In the genomic region with DNA sequence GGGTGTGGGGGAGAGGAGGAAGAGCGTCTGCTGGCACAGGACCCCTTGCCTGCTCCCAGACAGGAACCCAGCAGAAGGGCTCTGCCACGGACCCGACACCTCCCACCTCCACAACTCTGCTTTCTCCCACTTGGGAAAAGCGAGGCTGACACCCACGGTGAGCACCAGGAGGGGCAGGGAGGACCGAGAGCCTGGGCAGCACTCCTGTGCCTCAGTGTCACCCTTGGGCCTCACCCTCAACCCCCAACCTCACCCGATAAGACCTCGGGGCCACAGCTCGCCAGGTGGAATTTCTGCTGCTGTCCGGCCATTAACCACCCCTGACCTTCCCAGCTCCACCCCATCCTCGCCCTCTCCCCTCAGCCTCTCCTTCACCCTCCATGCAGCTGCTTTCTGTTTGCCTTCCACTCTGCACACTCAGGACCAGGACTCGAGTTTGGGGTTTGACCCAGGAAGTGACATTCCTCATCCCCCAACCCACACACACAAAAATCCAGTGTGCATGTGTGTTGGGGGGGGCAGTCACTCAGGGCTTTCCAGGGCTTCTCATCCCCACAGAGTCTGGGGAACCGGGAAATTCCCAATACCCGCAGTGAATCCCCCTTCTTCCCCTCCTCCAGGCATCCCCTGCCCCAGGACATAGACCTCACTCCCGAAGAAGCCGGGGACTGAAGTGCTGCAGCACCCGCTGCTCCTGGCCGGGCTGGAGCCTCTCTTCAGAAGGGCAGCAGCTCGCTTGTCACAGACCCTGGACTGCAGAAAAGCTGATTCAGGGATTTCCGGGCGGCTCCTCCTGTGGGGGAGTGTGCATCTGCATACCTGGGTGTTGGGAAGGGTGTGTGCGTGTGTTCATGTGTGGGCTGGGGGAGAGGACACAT, we compare ENCODE assay signal across 14 cellular contexts.
A peak's percentile ranks its signal among the peaks of the same experiment; 100 is the strongest.
DNase-seq lines count a peak whose midpoint lies in the region; ATAC-seq, FAIRE-seq and TF ChIP-seq lines count a peak whose summit lies in the region.
"Had no signal": no experiment of that assay in that cellular context is flagged by ENCODE, and none has a peak within 500 bp of the region (broad histone marks: within the 10 kb centered on the region; RNA-seq: fewer than 3 reads in every experiment).

No MANE protein-coding gene starts in this region.

- H3K27me3 ChIP-seq in endothelial cell of umbilical vein (ENCODE audit: control insufficient read depth in 2 of 2, insufficient read depth in 2 of 2, low read length in 2 of 2) = peaks cover 53 to 62% of the 10 kb centered on the region in 2 experiments
- H3K27me3 ChIP-seq in neuron (ENCODE audit: insufficient read depth, low read length) = peaks cover 63% of the 10 kb centered on the region

- dilution Hi-C loops in endothelial cell of umbilical vein (cut with MboI; ENCODE audit: extremely low pct_ligation_motif_present, low sequenced_read_pairs) = no loop called here

- H2AFZ ChIP-seq in endothelial cell of umbilical vein (ENCODE audit: low read depth, low read length) = no peak overlapping the region
- no peak overlapping the region for H2AFZ ChIP-seq in neuron (ENCODE audit: low read depth, low read length)

- intact Hi-C loops in endothelial cell of umbilical vein (cut with micrococcal nuclease) = no loop called here

- no peaks in the 10 kb centered on the region for H3K79me2 ChIP-seq in endothelial cell of umbilical vein (ENCODE audit: control insufficient read depth, insufficient read depth, low read length)

- no peak for TF ChIP-seq POLR2A in endothelial cell of umbilical vein (IDR thresholded peaks at IDR 0.05; ENCODE audit: low read depth, low read length)

- no peak overlapping the region for H3K27ac ChIP-seq in endothelial cell of umbilical vein (ENCODE audit: insufficient read depth, low read depth, low read length)

- FAIRE-seq in endothelial cell of umbilical vein (lab: Jason Lieb, UNC) = no peak

- BruUV-seq in endothelial cell of umbilical vein (replicated peaks; lab: Mats Ljungman, UMichigan) = no TSS peak

- no peak overlapping the region for H3K9ac ChIP-seq in endothelial cell of umbilical vein (replicated peaks; ENCODE audit: extremely low read depth, insufficient read depth, low read length)
- H3K9ac ChIP-seq: SK-N-SH had no signal

- H3K4me3 ChIP-seq in endothelial cell of umbilical vein (replicated peaks in 1 of 3; ENCODE audit: insufficient read depth in 1 of 3, low read depth in 1 of 3, low read length in 3 of 3) = no peak overlapping the region
- peak overlapping the region; percentile 44 for H3K4me3 ChIP-seq in neuron (ENCODE audit: low read length)

- H3K9me3 ChIP-seq in endothelial cell of umbilical vein (replicated peaks; ENCODE audit: control insufficient read depth, insufficient read depth, low read length) = no peaks in the 10 kb centered on the region
- no peaks in the 10 kb centered on the region for H3K9me3 ChIP-seq in neuron (ENCODE audit: low read length)
- H3K9me3 ChIP-seq: SK-N-SH had no signal

- H3K4me2 ChIP-seq in endothelial cell of umbilical vein (ENCODE audit: insufficient read depth, low read length) = no peak overlapping the region

- no peaks in the 10 kb centered on the region for H4K20me1 ChIP-seq in endothelial cell of umbilical vein (replicated peaks; ENCODE audit: control insufficient read depth, extremely low read depth, insufficient read depth, low read length)

- H3K9me1 ChIP-seq in endothelial cell of umbilical vein (replicated peaks; ENCODE audit: control insufficient read depth, extremely low read depth, insufficient read depth, low read length) = no peaks in the 10 kb centered on the region

- H3K4me1 ChIP-seq in endothelial cell of umbilical vein (ENCODE audit: control insufficient read depth, extremely low read depth, insufficient read depth, low read length) = no peaks in the 10 kb centered on the region
- H3K4me1 ChIP-seq in neuron (ENCODE audit: insufficient read depth, low read length) = peaks cover 40% of the 10 kb centered on the region

- ATAC-seq in esophagus mucosa = no peak

- peak; percentile 38 for DNase-seq in ELF-1 (ENCODE audit: low read depth, low spot score)
- peak; percentile 48 for DNase-seq in NCI-H69 (lab: John Stamatoyannopoulos, UW)
- no peak for DNase-seq in endothelial cell of umbilical vein (ENCODE audit: low read depth, low spot score)
- no peak for DNase-seq in AG08396 (ENCODE audit: low spot score)
- no peak for DNase-seq in NCI-H1105 (lab: John Stamatoyannopoulos, UW)
- DNase-seq: activated CD4-positive, CD25-positive, alpha-beta regulatory T cell; activated effector memory CD4-positive, alpha-beta T cell treated with anti-CD3 and anti-CD28 coated beads, Interleukin-2, amount 50 U/mL, for 16 hours; COR-L47; erythroblast; NCI-H1436 treated with DMSO at 0.1 percent for 48 hours; right cardiac atrium had no signal

- CTCF ChIA-PET in endothelial cell of umbilical vein (lab: Charles Lee) = interaction anchor here (0.6 kb wide), 1 partner anchor 89 kb away, joined by 3 read pairs; no protein-coding TSS in a partner anchor

- H3K36me3 ChIP-seq in endothelial cell of umbilical vein (ENCODE audit: control insufficient read depth in 2 of 2, extremely low read depth in 1 of 2, insufficient read depth in 2 of 2, low read length in 2 of 2) (no peaks in the 10 kb centered on the region), neuron (ENCODE audit: insufficient read depth, low read length) (no peaks in the 10 kb centered on the region)

- POLR2A ChIA-PET in endothelial cell of umbilical vein (lab: Charles Lee) = no interaction called here

- TF ChIP-seq CTCF in endothelial cell of umbilical vein (IDR thresholded peaks at IDR 0.05; ENCODE audit: extremely low read depth in 1 of 2, insufficient read depth in 1 of 2, low read depth in 1 of 2, low read length in 2 of 2) = no peak

TF ChIP-seq in endothelial cell of umbilical vein, 7 proteins besides CTCF, POLR2A, EP300 and RAD21:
- TF ChIP-seq EZH2 (IDR thresholded peaks at IDR 0.05; ENCODE audit: borderline replicate concordance, low read depth, low read length, severe bottlenecking) = peak; percentile 75
- no peak for TF ChIP-seq FOS (IDR thresholded peaks at IDR 0.05; ENCODE audit: borderline replicate concordance, insufficient read depth, low read length)
TF ChIP-seq in endothelial cell of umbilical vein: peak in this region for 1.

Comparison
In these comparisons a context has a peak if more than half of its experiments do, and no peak if none do; other contexts are left out.
1. DNase-seq: peak in ELF-1 (single experiment) and NCI-H69 (single experiment); none in endothelial cell of umbilical vein (single experiment), AG08396 (single experiment) and NCI-H1105 (single experiment).